1 cellular context compared by ENCODE assay signal in the genomic region with DNA sequence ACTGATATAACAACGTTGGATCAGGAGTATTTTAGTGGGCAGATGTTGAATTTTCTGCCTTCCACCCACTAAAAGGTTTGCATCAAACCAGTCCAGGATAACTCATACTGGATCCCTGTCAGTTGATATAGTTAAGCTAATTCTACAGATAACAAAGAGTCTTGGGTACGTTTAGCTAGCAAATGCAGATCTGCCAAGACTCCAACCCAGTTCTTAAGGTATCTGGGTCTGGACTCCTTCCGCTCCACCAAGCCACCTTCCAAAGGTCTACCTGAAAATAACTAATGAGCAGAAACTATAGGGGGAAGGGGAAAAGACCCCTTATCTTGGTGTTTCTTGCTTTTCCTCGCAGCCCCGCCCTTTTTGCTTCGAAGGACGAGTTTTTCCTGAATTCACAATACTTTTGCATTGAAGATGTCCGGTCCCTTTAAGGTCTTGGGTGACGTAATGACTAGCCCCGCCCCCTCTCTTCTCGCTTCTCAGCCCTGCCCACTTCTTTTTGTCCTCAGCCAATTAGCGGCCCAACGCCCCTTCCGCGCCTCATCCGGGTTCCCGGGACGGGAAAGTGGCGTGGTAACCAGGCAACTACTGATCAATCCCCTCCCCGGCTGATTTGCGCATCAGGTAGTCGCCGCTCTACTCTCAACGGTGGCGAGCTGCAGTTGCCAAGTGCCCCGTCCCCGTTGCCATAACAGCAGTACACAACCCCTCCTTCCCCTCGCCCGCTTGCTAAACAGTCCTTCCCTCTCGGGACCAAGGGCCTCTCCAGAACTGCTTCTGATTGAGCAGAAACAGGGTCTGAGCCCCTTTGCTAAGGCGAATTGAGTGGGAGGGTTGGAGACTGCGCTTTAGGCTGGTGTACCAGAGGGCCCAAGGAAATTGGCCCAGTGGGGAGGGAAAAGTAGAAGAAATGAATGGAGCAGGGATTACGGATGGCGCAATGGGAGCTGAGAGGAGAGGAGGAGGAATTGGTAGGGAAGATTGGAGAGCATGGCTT.
TF ChIP-seq lines count a peak whose summit lies in the region.

A gene with protein sequence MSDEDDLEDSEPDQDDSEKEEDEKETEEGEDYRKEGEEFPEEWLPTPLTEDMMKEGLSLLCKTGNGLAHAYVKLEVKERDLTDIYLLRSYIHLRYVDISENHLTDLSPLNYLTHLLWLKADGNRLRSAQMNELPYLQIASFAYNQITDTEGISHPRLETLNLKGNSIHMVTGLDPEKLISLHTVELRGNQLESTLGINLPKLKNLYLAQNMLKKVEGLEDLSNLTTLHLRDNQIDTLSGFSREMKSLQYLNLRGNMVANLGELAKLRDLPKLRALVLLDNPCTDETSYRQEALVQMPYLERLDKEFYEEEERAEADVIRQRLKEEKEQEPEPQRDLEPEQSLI (plus strand): TSS at position 543 of the 997 bp plus-strand sequence. CDS start 812 bp downstream, outside the sequence.

TF ChIP-seq in HepG2, 621 proteins besides CTCF, POLR2A, EP300 and RAD21 (continued from another document and continues in another):
- TF ChIP-seq ARID4A (CRISPR knock-in tag; IDR thresholded peaks at IDR 0.05; ENCODE audit: borderline replicate concordance) (peak; percentile 90), XRCC5 (optimal IDR thresholded peaks at IDR 0.05; ENCODE audit: low read length) (no peak), KLF12 (CRISPR knock-in tag; IDR thresholded peaks at IDR 0.05; ENCODE audit: borderline replicate concordance) (no peak), ZSCAN21 (CRISPR knock-in tag; IDR thresholded peaks at IDR 0.05; ENCODE audit: borderline replicate concordance) (no peak), TOPORS (CRISPR knock-in tag; IDR thresholded peaks at IDR 0.05) (no peak), DMAP1 (CRISPR knock-in tag; IDR thresholded peaks at IDR 0.05) (peak; percentile 42; the same call in 1 of the 2 replicates), HNF4A (CRISPR knock-in tag; IDR thresholded peaks at IDR 0.05) (no peak), CEBPB (IDR thresholded peaks at IDR 0.05; ENCODE audit: borderline replicate concordance, low read depth, low read length) (peak; percentile 54; the same call in 1 of the 2 replicates), ZNF878 (CRISPR knock-in tag; IDR thresholded peaks at IDR 0.05) (no peak), MLLT10 (CRISPR knock-in tag; IDR thresholded peaks at IDR 0.05) (no peak), ZNF746 (CRISPR knock-in tag; IDR thresholded peaks at IDR 0.05) (no peak), ATM (IDR thresholded peaks at IDR 0.05; ENCODE audit: borderline replicate concordance) (no peak), ZNF777 (CRISPR knock-in tag; IDR thresholded peaks at IDR 0.05) (no peak), HCFC1 (IDR thresholded peaks at IDR 0.05; ENCODE audit: low read depth, low read length) (0 out of 2 replicates have a peak, but pooled peaks have one; percentile 21), ATF7 (IDR thresholded peaks at IDR 0.05) (peak; percentile 97), ATF7 (CRISPR knock-in tag; IDR thresholded peaks at IDR 0.05) (peak; percentile 70; the same call in 1 of the 2 replicates), NFYB (CRISPR knock-in tag; IDR thresholded peaks at IDR 0.05) (peak; percentile 78), CEBPG (CRISPR knock-in tag; IDR thresholded peaks at IDR 0.05) (peak; percentile 61), ZNF567 (CRISPR knock-in tag; IDR thresholded peaks at IDR 0.05; ENCODE audit: borderline replicate concordance) (no peak), SMARCC2 (IDR thresholded peaks at IDR 0.05) (no peak), ZNF18 (CRISPR knock-in tag; IDR thresholded peaks at IDR 0.05; ENCODE audit: insufficient replicate concordance) (peak; percentile 53), RARG (CRISPR knock-in tag; IDR thresholded peaks at IDR 0.05; ENCODE audit: low read depth) (no peak), MAFF (IDR thresholded peaks at IDR 0.05; ENCODE audit: low read depth, low read length) (no peak), ZNF17 (CRISPR knock-in tag; IDR thresholded peaks at IDR 0.05) (no peak), NCOR1 (IDR thresholded peaks at IDR 0.05; ENCODE audit: borderline replicate concordance, low read length) (0 out of 2 replicates have a peak, but pooled peaks have one; percentile 22), ZNF296 (CRISPR knock-in tag; conservative IDR thresholded peaks at IDR 0.05) (no peak), ZNF354B (CRISPR knock-in tag; IDR thresholded peaks at IDR 0.05) (no peak), ATF3 (CRISPR knock-in tag; IDR thresholded peaks at IDR 0.05) (0 out of 2 replicates have a peak, but pooled peaks have one; percentile 23), ZBTB26 (CRISPR knock-in tag; IDR thresholded peaks at IDR 0.05; ENCODE audit: borderline replicate concordance) (no peak), MEIS1 (CRISPR knock-in tag; IDR thresholded peaks at IDR 0.05; ENCODE audit: borderline replicate concordance) (no peak), SP1 (IDR thresholded peaks at IDR 0.05) (no peak), SP1 (CRISPR knock-in tag; IDR thresholded peaks at IDR 0.05) (peak; percentile 57; the same call in 1 of the 2 replicates), NRL (CRISPR knock-in tag; IDR thresholded peaks at IDR 0.05; ENCODE audit: borderline replicate concordance) (peak; percentile 60; the same call in 1 of the 2 replicates), DMTF1 (CRISPR knock-in tag; IDR thresholded peaks at IDR 0.05) (peak; percentile 95; the same call in 1 of the 2 replicates), ETS1 (CRISPR knock-in tag; IDR thresholded peaks at IDR 0.05) (no peak)
- TF ChIP-seq, protein P1, sequence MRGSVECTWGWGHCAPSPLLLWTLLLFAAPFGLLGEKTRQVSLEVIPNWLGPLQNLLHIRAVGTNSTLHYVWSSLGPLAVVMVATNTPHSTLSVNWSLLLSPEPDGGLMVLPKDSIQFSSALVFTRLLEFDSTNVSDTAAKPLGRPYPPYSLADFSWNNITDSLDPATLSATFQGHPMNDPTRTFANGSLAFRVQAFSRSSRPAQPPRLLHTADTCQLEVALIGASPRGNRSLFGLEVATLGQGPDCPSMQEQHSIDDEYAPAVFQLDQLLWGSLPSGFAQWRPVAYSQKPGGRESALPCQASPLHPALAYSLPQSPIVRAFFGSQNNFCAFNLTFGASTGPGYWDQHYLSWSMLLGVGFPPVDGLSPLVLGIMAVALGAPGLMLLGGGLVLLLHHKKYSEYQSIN (CRISPR knock-in tag; IDR thresholded peaks at IDR 0.05; ENCODE audit: borderline replicate concordance): no peak
- TF ChIP-seq, protein P2, sequence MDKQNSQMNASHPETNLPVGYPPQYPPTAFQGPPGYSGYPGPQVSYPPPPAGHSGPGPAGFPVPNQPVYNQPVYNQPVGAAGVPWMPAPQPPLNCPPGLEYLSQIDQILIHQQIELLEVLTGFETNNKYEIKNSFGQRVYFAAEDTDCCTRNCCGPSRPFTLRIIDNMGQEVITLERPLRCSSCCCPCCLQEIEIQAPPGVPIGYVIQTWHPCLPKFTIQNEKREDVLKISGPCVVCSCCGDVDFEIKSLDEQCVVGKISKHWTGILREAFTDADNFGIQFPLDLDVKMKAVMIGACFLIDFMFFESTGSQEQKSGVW (CRISPR knock-in tag; IDR thresholded peaks at IDR 0.05; ENCODE audit: borderline replicate concordance): no peak
- TF ChIP-seq, protein P3, sequence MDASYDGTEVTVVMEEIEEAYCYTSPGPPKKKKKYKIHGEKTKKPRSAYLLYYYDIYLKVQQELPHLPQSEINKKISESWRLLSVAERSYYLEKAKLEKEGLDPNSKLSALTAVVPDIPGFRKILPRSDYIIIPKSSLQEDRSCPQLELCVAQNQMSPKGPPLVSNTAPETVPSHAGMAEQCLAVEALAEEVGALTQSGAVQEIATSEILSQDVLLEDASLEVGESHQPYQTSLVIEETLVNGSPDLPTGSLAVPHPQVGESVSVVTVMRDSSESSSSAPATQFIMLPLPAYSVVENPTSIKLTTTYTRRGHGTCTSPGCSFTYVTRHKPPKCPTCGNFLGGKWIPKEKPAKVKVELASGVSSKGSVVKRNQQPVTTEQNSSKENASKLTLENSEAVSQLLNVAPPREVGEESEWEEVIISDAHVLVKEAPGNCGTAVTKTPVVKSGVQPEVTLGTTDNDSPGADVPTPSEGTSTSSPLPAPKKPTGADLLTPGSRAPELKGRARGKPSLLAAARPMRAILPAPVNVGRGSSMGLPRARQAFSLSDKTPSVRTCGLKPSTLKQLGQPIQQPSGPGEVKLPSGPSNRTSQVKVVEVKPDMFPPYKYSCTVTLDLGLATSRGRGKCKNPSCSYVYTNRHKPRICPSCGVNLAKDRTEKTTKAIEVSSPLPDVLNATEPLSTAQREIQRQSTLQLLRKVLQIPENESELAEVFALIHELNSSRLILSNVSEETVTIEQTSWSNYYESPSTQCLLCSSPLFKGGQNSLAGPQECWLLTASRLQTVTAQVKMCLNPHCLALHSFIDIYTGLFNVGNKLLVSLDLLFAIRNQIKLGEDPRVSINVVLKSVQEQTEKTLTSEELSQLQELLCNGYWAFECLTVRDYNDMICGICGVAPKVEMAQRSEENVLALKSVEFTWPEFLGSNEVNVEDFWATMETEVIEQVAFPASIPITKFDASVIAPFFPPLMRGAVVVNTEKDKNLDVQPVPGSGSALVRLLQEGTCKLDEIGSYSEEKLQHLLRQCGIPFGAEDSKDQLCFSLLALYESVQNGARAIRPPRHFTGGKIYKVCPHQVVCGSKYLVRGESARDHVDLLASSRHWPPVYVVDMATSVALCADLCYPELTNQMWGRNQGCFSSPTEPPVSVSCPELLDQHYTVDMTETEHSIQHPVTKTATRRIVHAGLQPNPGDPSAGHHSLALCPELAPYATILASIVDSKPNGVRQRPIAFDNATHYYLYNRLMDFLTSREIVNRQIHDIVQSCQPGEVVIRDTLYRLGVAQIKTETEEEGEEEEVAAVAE (CRISPR knock-in tag; IDR thresholded peaks at IDR 0.05; ENCODE audit: borderline replicate concordance): no peak
